ENCODE assay signal across 3 cellular contexts in genomic region chr1:229922249-229922648, GRCh38.
"Had no signal": no experiment of that assay in that cellular context is flagged by ENCODE, and none has a peak within 500 bp of the region (broad histone marks: within the 10 kb centered on the region; RNA-seq: fewer than 3 reads in every experiment).

No MANE protein-coding gene starts in this region.

- H3K4me3 ChIP-seq: GM12878 had no signal

- ATAC-seq: GM12878 had no signal

- DNase-seq: GDM1, GF-D8 had no signal
